Comparison of ENCODE assay signal across 8 cellular contexts in genomic region chr4:112145820-112146813, GRCh38. TPM values are rescaled to one million over a fixed set of nuclear protein-coding genes. Genes with fewer than 3 reads are reported as not detected.
A peak's percentile ranks its signal among the peaks of the same experiment; 100 is the strongest.
DNase-seq lines count a peak whose midpoint lies in the region; FAIRE-seq and TF ChIP-seq lines count a peak whose summit lies in the region.

No MANE protein-coding gene starts in this region.

- peak; percentile 30; the same call in 2 of the 3 replicates for TF ChIP-seq CTCF in GM12872 (IDR thresholded peaks at IDR 0.05; ENCODE audit: insufficient read depth, low read depth, low read length)
- TF ChIP-seq CTCF in colonic mucosa (IDR thresholded peaks at IDR 0.05): no peak
- TF ChIP-seq CTCF in D721Med (IDR thresholded peaks at IDR 0.05; ENCODE audit: insufficient read depth, missing control alignments): no peak

- H3K27me3 ChIP-seq in colonic mucosa: no peaks in the 10 kb centered on the region

- no peaks in the 10 kb centered on the region for H3K4me1 ChIP-seq in colonic mucosa

- H3K36me3 ChIP-seq in KOPT-K1 (ENCODE audit: insufficient read depth, low read length) (no peaks in the 10 kb centered on the region), colonic mucosa (no peaks in the 10 kb centered on the region)

- peak overlapping the region; percentile 79 for H3K4me3 ChIP-seq in colonic mucosa

- no peaks in the 10 kb centered on the region for H3K9me3 ChIP-seq in KOPT-K1 (ENCODE audit: insufficient read depth, low read length, poor library complexity, severe bottlenecking)
- H3K9me3 ChIP-seq in colonic mucosa: no peaks in the 10 kb centered on the region

- H3K27ac ChIP-seq in KOPT-K1 (ENCODE audit: low read depth, low read length, poor library complexity, severe bottlenecking) (peak overlapping the region; percentile 16), colonic mucosa (peak overlapping the region; percentile 78)

- peak; percentile 5 for DNase-seq in GOT3 (lab: John Stamatoyannopoulos, UW)
- DNase-seq in activated CD4-positive, CD25-positive, alpha-beta regulatory T cell treated with anti-CD3 and anti-CD28 coated beads, Interleukin-2, amount 50 U/mL, for 72 hours: peak; percentile 68
- peak; percentile 51 for DNase-seq in colonic mucosa
- peak; percentile 72 for DNase-seq in left kidney (ENCODE audit: low read depth, low spot score)
- DNase-seq in stimulated activated CD4-positive, alpha-beta T cell treated with anti-CD3 and anti-CD28 coated beads, Interleukin-2, amount 100 ng/mL, for 4 hours (ENCODE audit: low read depth): peak; percentile 76
- DNase-seq in D721Med (ENCODE audit: insufficient read length, low spot score): no peak

- no peak for FAIRE-seq in D721Med (lab: Jason Lieb, UNC)

- H3K9ac ChIP-seq in colonic mucosa (ENCODE audit: low read depth in 2 of 2, low read length in 2 of 2): peak overlapping the region; percentile 80 to 91

- intact Hi-C loops in colonic mucosa (cut with DNase I): no loop called here

RNA-seq across cellular contexts. Expression of gene FAM241A, which starts 0.9 kb away (rescaled TPM):
- total RNA-seq in colonic mucosa: 1 to 10 TPM; 1.4 to 1.9 TPM
